Comparison of ENCODE assay signal across 20 cellular contexts in genomic region chr1:50490640-50491039, GRCh38.
DNase-seq lines count a peak whose midpoint lies in the region; ATAC-seq, FAIRE-seq and TF ChIP-seq lines count a peak whose summit lies in the region.
"Had no signal": no experiment of that assay in that cellular context is flagged by ENCODE, and none has a peak within 500 bp of the region (broad histone marks: within the 10 kb centered on the region; RNA-seq: fewer than 3 reads in every experiment).

No MANE protein-coding gene starts in this region.

- no peak for TF ChIP-seq CTCF in MM.1S (IDR thresholded peaks at IDR 0.05; ENCODE audit: low read length)
- no peak for TF ChIP-seq CTCF in pancreas (IDR thresholded peaks at IDR 0.05)

- peaks cover 7% of the 10 kb centered on the region; the same call in 1 of the 2 replicates for H3K4me1 ChIP-seq in MM.1S (ENCODE audit: low read length)
- H3K4me1 ChIP-seq in pancreas = no peaks in the 10 kb centered on the region
- H3K4me1 ChIP-seq: gastroesophageal sphincter, right lobe of liver, thyroid gland had no signal

- H3K9me3 ChIP-seq in MM.1S (replicated peaks; ENCODE audit: insufficient read depth, low read length) (no peaks in the 10 kb centered on the region), pancreas (no peaks in the 10 kb centered on the region)
- H3K9me3 ChIP-seq: esophagus squamous epithelium, gastroesophageal sphincter, right lobe of liver, thyroid gland had no signal

- H3K4me1 Mint-ChIP-seq in activated T-cell treated with anti-CD3 and anti-CD28 coated beads, Interleukin-2, amount 50 U/mL, for 24 hours (ENCODE audit: low read depth) = peaks cover 12% of the 10 kb centered on the region
- H3K4me1 Mint-ChIP-seq in activated naive CD8-positive, alpha-beta T cell treated with anti-CD3 and anti-CD28 coated beads for 36 hours = peaks cover 16% of the 10 kb centered on the region
- H3K4me1 Mint-ChIP-seq in stimulated activated naive B cell treated with anti-CD40 and anti-IgM and Interleukin-4, amounts not matched to agents 10 μg/mL and 1 μg/mL and 100 μg/mL, for 72 hours = peaks cover 2 to 13% of the 10 kb centered on the region in 2 donors
- H3K4me1 Mint-ChIP-seq: memory B cell had no signal

- H3K27ac Mint-ChIP-seq in activated T-cell treated with anti-CD3 and anti-CD28 coated beads, Interleukin-2, amount 50 U/mL, for 24 hours = peak overlapping the region; percentile 73
- H3K27ac Mint-ChIP-seq in activated naive CD8-positive, alpha-beta T cell treated with anti-CD3 and anti-CD28 coated beads for 36 hours = peak overlapping the region; percentile 74
- H3K27ac Mint-ChIP-seq in stimulated activated naive B cell treated with anti-CD40 and anti-IgM and Interleukin-4, amounts not matched to agents 10 μg/mL and 1 μg/mL and 100 μg/mL, for 72 hours = no peak overlapping the region

- H3K9me2 ChIP-seq in MM.1S (replicated peaks; ENCODE audit: insufficient read depth, low read length) = no peaks in the 10 kb centered on the region

- no peaks in the 10 kb centered on the region for H3K79me2 ChIP-seq in MM.1S (ENCODE audit: low read length)

- peak overlapping the region; percentile 51; the same call in 1 of the 2 replicates for H3K27ac ChIP-seq in MM.1S (ENCODE audit: low read length)
- no peak overlapping the region for H3K27ac ChIP-seq in pancreas
- H3K27ac ChIP-seq: C4-2B, esophagus squamous epithelium, gastroesophageal sphincter, PC-9, right lobe of liver, thyroid gland had no signal

- no peaks in the 10 kb centered on the region for H3K27me3 ChIP-seq in MM.1S (replicated peaks; ENCODE audit: insufficient read depth, low read length)
- no peaks in the 10 kb centered on the region for H3K27me3 ChIP-seq in pancreas
- H3K27me3 ChIP-seq: esophagus squamous epithelium, gastroesophageal sphincter, right lobe of liver, thyroid gland had no signal

- 97 to 98% methylated on average over 2 of the region's 2 CpGs for WGBS in pancreas, 2 donors

- H3K36me3 ChIP-seq in MM.1S (replicated peaks; ENCODE audit: insufficient read depth, low read length) (no peaks in the 10 kb centered on the region), pancreas (peaks cover 0 to 4% (median 0%) of the 10 kb centered on the region in 3 donors)

- peak overlapping the region; percentile 30; the same call in 1 of the 2 replicates for H3K4me2 ChIP-seq in MM.1S (ENCODE audit: low read depth, low read length)
- H3K4me2 ChIP-seq: PC-9 had no signal

- no peaks in the 10 kb centered on the region for H3K27me3 Mint-ChIP-seq in activated T-cell treated with anti-CD3 and anti-CD28 coated beads, Interleukin-2, amount 50 U/mL, for 24 hours
- H3K27me3 Mint-ChIP-seq in activated naive CD8-positive, alpha-beta T cell treated with anti-CD3 and anti-CD28 coated beads for 36 hours = no peaks in the 10 kb centered on the region
- H3K27me3 Mint-ChIP-seq in stimulated activated naive B cell treated with anti-CD40 and anti-IgM and Interleukin-4, amounts not matched to agents 10 μg/mL and 1 μg/mL and 100 μg/mL, for 72 hours = no peaks in the 10 kb centered on the region
- H3K27me3 Mint-ChIP-seq: memory B cell had no signal

- H3F3A ChIP-seq in MM.1S (ENCODE audit: insufficient read depth, low read length) = peaks cover 10% of the 10 kb centered on the region; the same call in 1 of the 2 replicates

- no peak for DNase-seq in activated T-cell treated with anti-CD3 and anti-CD28 coated beads, Interleukin-2, amount 50 U/mL, for 24 hours
- no peak for DNase-seq in activated T-cell treated with anti-CD3 and anti-CD28 coated beads, Interleukin-2, amount 50 U/mL, for 1 hour
- DNase-seq in MM.1S = peak; percentile 46
- DNase-seq in activated naive CD8-positive, alpha-beta T cell treated with anti-CD3 and anti-CD28 coated beads for 36 hours = no peak
- DNase-seq in stimulated activated naive B cell treated with anti-CD40 and anti-IgM and Interleukin-4, amounts not matched to agents 10 μg/mL and 1 μg/mL and 100 μg/mL, for 72 hours = no peak
- DNase-seq in pancreas = no peak
- DNase-seq: activated CD4-positive, alpha-beta T cell treated with anti-CD3 and anti-CD28 coated beads, Interleukin-2, amount 50 U/mL, for 4 hours; aorta; effector memory CD4-positive, alpha-beta T cell; esophagus squamous epithelium; NCI-H187 treated with DMSO at 0.1 percent for 48 hours; PC-9; right lobe of liver; SIG-M5; thyroid gland had no signal

- TF ChIP-seq POLR2A in GM18505 (IDR thresholded peaks at IDR 0.05; ENCODE audit: borderline replicate concordance, extremely low read depth, insufficient read depth, insufficient read length) = no peak

- no peak overlapping the region for H3K4me3 Mint-ChIP-seq in activated T-cell treated with anti-CD3 and anti-CD28 coated beads, Interleukin-2, amount 50 U/mL, for 24 hours
- no peak overlapping the region for H3K4me3 Mint-ChIP-seq in activated naive CD8-positive, alpha-beta T cell treated with anti-CD3 and anti-CD28 coated beads for 36 hours
- peak overlapping the region in 1 of 2 donors; percentile 9 for H3K4me3 Mint-ChIP-seq in stimulated activated naive B cell treated with anti-CD40 and anti-IgM and Interleukin-4, amounts not matched to agents 10 μg/mL and 1 μg/mL and 100 μg/mL, for 72 hours
- H3K4me3 Mint-ChIP-seq: memory B cell had no signal

- intact Hi-C loops in pancreas (cut with DNase I) = no loop called here

- peak; percentile 53 to 54 for ATAC-seq in stimulated activated naive B cell treated with anti-CD40 and anti-IgM and Interleukin-4, amounts not matched to agents 10 μg/mL and 1 μg/mL and 100 μg/mL, for 72 hours (replicated peaks)
- ATAC-seq in GM18505 (IDR thresholded peaks at IDR 0.05; ENCODE audit: unreplicated experiment) (no peak), pancreas (no peak), GM18502 (IDR thresholded peaks at IDR 0.05; ENCODE audit: poor library complexity, unreplicated experiment) (no peak)
- ATAC-seq: gastroesophageal sphincter, right lobe of liver had no signal

- no peak overlapping the region for H3K9ac ChIP-seq in MM.1S (ENCODE audit: low read length)

- FAIRE-seq in pancreas (lab: Jason Lieb, UNC) = no peak

- no peak overlapping the region for H2AFZ ChIP-seq in MM.1S (ENCODE audit: low read length)
- H2AFZ ChIP-seq: PC-9 had no signal

- no peak overlapping the region for H3K4me3 ChIP-seq in MM.1S (ENCODE audit: low read length)
- no peak overlapping the region for H3K4me3 ChIP-seq in pancreas
- H3K4me3 ChIP-seq: esophagus squamous epithelium, gastroesophageal sphincter, PC-9, right lobe of liver, thyroid gland had no signal

- H4K20me1 ChIP-seq in MM.1S (ENCODE audit: insufficient read depth, low read length) = no peaks in the 10 kb centered on the region

- H3K36me3 Mint-ChIP-seq in activated T-cell treated with anti-CD3 and anti-CD28 coated beads, Interleukin-2, amount 50 U/mL, for 24 hours (ENCODE audit: low read depth) = peaks cover 81% of the 10 kb centered on the region
- peaks cover 56% of the 10 kb centered on the region for H3K36me3 Mint-ChIP-seq in activated naive CD8-positive, alpha-beta T cell treated with anti-CD3 and anti-CD28 coated beads for 36 hours
- peaks cover 27 to 62% of the 10 kb centered on the region in 2 donors for H3K36me3 Mint-ChIP-seq in stimulated activated naive B cell treated with anti-CD40 and anti-IgM and Interleukin-4, amounts not matched to agents 10 μg/mL and 1 μg/mL and 100 μg/mL, for 72 hours

- H3K9me3 Mint-ChIP-seq in activated T-cell treated with anti-CD3 and anti-CD28 coated beads, Interleukin-2, amount 50 U/mL, for 24 hours = no peaks in the 10 kb centered on the region
- H3K9me3 Mint-ChIP-seq in activated naive CD8-positive, alpha-beta T cell treated with anti-CD3 and anti-CD28 coated beads for 36 hours = peaks cover 2% of the 10 kb centered on the region
- H3K9me3 Mint-ChIP-seq in stimulated activated naive B cell treated with anti-CD40 and anti-IgM and Interleukin-4, amounts not matched to agents 10 μg/mL and 1 μg/mL and 100 μg/mL, for 72 hours = peaks cover 6 to 10% of the 10 kb centered on the region in 2 donors

Comparison
In these comparisons a context has a peak if more than half of its experiments do, and no peak if none do; other contexts are left out.
1. ATAC-seq: peak in stimulated activated naive B cell treated with anti-CD40 and anti-IgM and Interleukin-4, amounts not matched to agents 10 μg/mL and 1 μg/mL and 100 μg/mL, for 72 hours (2 of 2); none in GM18505 (single experiment), pancreas (0 of 4) and GM18502 (single experiment).